8 cellular contexts compared by ENCODE assay signal in the genomic region with DNA sequence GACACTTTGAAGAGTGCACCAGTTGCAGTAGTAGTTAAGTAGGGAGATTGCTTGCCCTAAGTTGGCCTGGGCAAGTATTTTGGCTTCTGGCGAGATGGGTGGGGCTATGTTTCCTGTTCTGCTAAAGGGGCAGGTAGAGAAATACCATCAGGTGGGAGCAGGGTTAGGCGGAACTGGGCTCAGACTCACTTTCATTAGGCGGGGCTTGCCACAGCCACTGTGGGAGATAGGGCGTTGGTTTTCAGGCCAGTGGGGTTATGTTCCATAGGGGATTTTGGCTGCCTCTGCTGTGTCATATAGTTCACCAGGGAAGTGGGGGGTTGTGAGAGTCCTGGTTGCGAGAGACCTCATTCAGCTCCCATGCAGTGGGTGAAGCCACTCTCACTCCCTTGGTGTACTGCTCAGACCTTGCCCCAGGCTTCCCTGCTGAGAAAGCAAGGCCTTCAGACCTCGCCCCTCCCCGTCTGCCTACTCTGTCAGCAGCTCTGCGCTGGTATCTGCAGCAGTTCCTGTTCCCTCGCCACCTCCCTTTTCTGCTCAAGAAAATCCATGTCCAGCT. TPM values are rescaled to one million over a fixed set of nuclear protein-coding genes. Genes with fewer than 3 reads are reported as not detected.
DNase-seq lines count a peak whose midpoint lies in the region; ATAC-seq, FAIRE-seq and TF ChIP-seq lines count a peak whose summit lies in the region.

No MANE protein-coding gene starts in this region.

- H2BK5ac ChIP-seq in H1 (ENCODE audit: low read depth, low read length) = 0 out of 2 replicates have a peak overlapping the region, but pooled peaks have one; percentile 61

- peaks cover 21 to 24% of the 10 kb centered on the region in 2 experiments for H4K20me1 ChIP-seq in H1 (replicated peaks in 1 of 2; ENCODE audit: control insufficient read depth in 1 of 2, insufficient read depth in 2 of 2, low read length in 2 of 2)

- intact Hi-C loops in A673 (cut with micrococcal nuclease; ENCODE audit: unreplicated experiment) = no loop called here

- no peaks in the 10 kb centered on the region for H3K27me3 ChIP-seq in H1 (replicated peaks in 1 of 4; ENCODE audit: control insufficient read depth in 3 of 4, extremely low read depth in 1 of 4, insufficient read depth in 3 of 4, low read length in 3 of 4)
- H3K27me3 ChIP-seq in A673 (replicated peaks; ENCODE audit: insufficient read depth, low read depth, low read length, poor library complexity) = no peaks in the 10 kb centered on the region
- no peaks in the 10 kb centered on the region for H3K27me3 ChIP-seq in WERI-Rb-1 (ENCODE audit: insufficient read depth, low read depth, severe bottlenecking)

- no peak overlapping the region for H4K5ac ChIP-seq in H1 (ENCODE audit: insufficient read length, low read depth, low read length)

- no peak overlapping the region; a peak in 1 of 7 replicates for H3K9ac ChIP-seq in H1 (replicated peaks in 1 of 4; ENCODE audit: extremely low read depth in 1 of 4, low read depth in 3 of 4, low read length in 3 of 4)

- H3K23me2 ChIP-seq in H1 (ENCODE audit: low read depth, low read length) = no peaks in the 10 kb centered on the region

- H2BK15ac ChIP-seq in H1 (ENCODE audit: low read length) = no peak overlapping the region

- no peak overlapping the region for H4K8ac ChIP-seq in H1 (ENCODE audit: extremely low read depth, insufficient read depth, low read length)

- BruUV-seq in A673 (replicated peaks; lab: Mats Ljungman, UMichigan) = no TSS peak

- peak; percentile 11 to 31 for DNase-seq in activated CD4-positive, alpha-beta T cell treated with anti-CD3 and anti-CD28 coated beads for 24 hours (ENCODE audit: low read depth in 2 of 2)
- DNase-seq in H1 (ENCODE audit: low read depth in 1 of 2, low spot score in 2 of 2) (peak in 1 of 2 experiments; percentile 61), A673 (ENCODE audit: low spot score) (no peak), NCI-H526 (lab: John Stamatoyannopoulos, UW) (no peak), WERI-Rb-1 (no peak)
- DNase-seq in stimulated activated CD4-positive, alpha-beta T cell treated with anti-CD3 and anti-CD28 coated beads, Interleukin-1b, Interleukin-23, amount 100 ng/mL, for 48 hours = peak; percentile 60

- no peak overlapping the region for H2BK12ac ChIP-seq in H1 (ENCODE audit: low read depth, low read length)

- no peak overlapping the region for H3K23ac ChIP-seq in H1 (ENCODE audit: insufficient read length)

- H4K91ac ChIP-seq in H1 (replicated peaks; ENCODE audit: insufficient read length, low read length) = no peak overlapping the region

- peak in 1 of 2 experiments; percentile 27; a peak in 1 of 3 replicates for TF ChIP-seq POLR2A in H1 (IDR thresholded peaks at IDR 0.05; ENCODE audit: control extremely low read depth in 1 of 2, low read depth in 2 of 2, low read length in 2 of 2)

- no peak overlapping the region for H2BK20ac ChIP-seq in H1 (ENCODE audit: low read length)

- no peak overlapping the region for H2AK5ac ChIP-seq in H1 (ENCODE audit: low read depth, low read length)

- no peak overlapping the region for H3K14ac ChIP-seq in H1 (ENCODE audit: insufficient read length)

- no peak for TF ChIP-seq RAD21 in H1 (IDR thresholded peaks at IDR 0.05 in 1 of 2, conservative IDR thresholded peaks at IDR 0.05 in 1 of 2; ENCODE audit: low read depth in 2 of 2, low read length in 2 of 2)

- CTCF ChIA-PET in H1 (lab: Charles Lee; ENCODE audit: partially characterized antibody) = interaction anchor here (0.6 to 1.4 kb wide), 2 partner anchors 10 to 44 kb away, joined by 3 to 4 read pairs; no protein-coding TSS in a partner anchor
- CTCF ChIA-PET in A673 (lab: Charles Lee) = no interaction called here

- H3K36me3 ChIP-seq in H1 (ENCODE audit: control insufficient read depth in 2 of 4, insufficient read depth in 4 of 4, low read length in 3 of 4) = peaks cover 0 to 14% (median 0%) of the 10 kb centered on the region in 4 experiments; a peak in 2 of 8 replicates
- peaks cover 19% of the 10 kb centered on the region for H3K36me3 ChIP-seq in A673 (ENCODE audit: insufficient read depth, low read length, poor library complexity, severe bottlenecking)
- peaks cover 31% of the 10 kb centered on the region for H3K36me3 ChIP-seq in WERI-Rb-1

- H3K56ac ChIP-seq in H1 (replicated peaks; ENCODE audit: insufficient read length, low read depth, low read length) = no peak overlapping the region

- FAIRE-seq in H1 (lab: Jason Lieb, UNC) = no peak

- H2AFZ ChIP-seq in H1 (ENCODE audit: low read length) = no peak overlapping the region

- H3K4me1 ChIP-seq in H1 (replicated peaks in 1 of 4; ENCODE audit: control insufficient read depth in 3 of 4, insufficient read depth in 4 of 4, low read length in 3 of 4) (peaks cover 3 to 14% (median 8%) of the 10 kb centered on the region in 4 experiments), A673 (ENCODE audit: insufficient read depth, low read length, poor library complexity, severe bottlenecking) (peaks cover 15% of the 10 kb centered on the region)

- POLR2A ChIA-PET in H1 (lab: Charles Lee; ENCODE audit: partially characterized antibody) (interaction anchor here (0.7 to 1.6 kb wide), 4 partner anchors 11 to 46 kb away, joined by 3 to 6 read pairs (median 4); no protein-coding TSS in a partner anchor), A673 (lab: Charles Lee; ENCODE audit: low non-redundant PET) (no interaction called here)

- peak overlapping the region; percentile 11 to 17; a peak in 2 of 4 replicates for H3K4me2 ChIP-seq in H1 (ENCODE audit: insufficient read depth in 1 of 2, low read depth in 2 of 2, low read length in 2 of 2)

- ATAC-seq in GM18861 (IDR thresholded peaks at IDR 0.05; ENCODE audit: unreplicated experiment) = peak; percentile 70
- ATAC-seq in HG02938 (IDR thresholded peaks at IDR 0.05; ENCODE audit: unreplicated experiment) = peak; percentile 84

- H3K9me3 ChIP-seq in H1 (ENCODE audit: insufficient read depth in 2 of 2, low read depth in 1 of 2, low read length in 1 of 2) = no peaks in the 10 kb centered on the region
- H3K9me3 ChIP-seq in A673 (ENCODE audit: low read depth, low read length, poor library complexity, severe bottlenecking) = peaks cover 18% of the 10 kb centered on the region
- H3K9me3 ChIP-seq in WERI-Rb-1 (ENCODE audit: severe bottlenecking) = no peaks in the 10 kb centered on the region

- H3K79me2 ChIP-seq in H1 (ENCODE audit: control insufficient read depth in 1 of 2, insufficient read depth in 2 of 2, low read length in 2 of 2) = peaks cover 29 to 99% of the 10 kb centered on the region in 2 experiments

- 78% methylated on average over 9 of the region's 9 CpGs; no CpG with 5 or more reads in 1 of the 2 experiments for WGBS in H1 (ENCODE audit: extremely low coverage in 1 of 2, insufficient coverage in 1 of 2, insufficient read length in 1 of 2, insufficient replicate concordance in 2 of 2, low coverage in 1 of 2, low lambda C conversion rate in 2 of 2, missing lambda C conversion rate in 1 of 2), 2 experiments

- H3K4ac ChIP-seq in H1 (replicated peaks; ENCODE audit: insufficient read length, low read depth, low read length) = no peak overlapping the region

- H2BK120ac ChIP-seq in H1 (replicated peaks; ENCODE audit: low read depth, low read length) = no peak overlapping the region

- no peak for TF ChIP-seq CTCF in H1 (IDR thresholded peaks at IDR 0.05; ENCODE audit: control extremely low read depth in 1 of 3, insufficient read depth in 1 of 3, low read depth in 1 of 3, low read length in 3 of 3)
- no peak for TF ChIP-seq CTCF in A673 (conservative IDR thresholded peaks at IDR 0.05; ENCODE audit: low read depth, low read length)
- no peak for TF ChIP-seq CTCF in WERI-Rb-1 (IDR thresholded peaks at IDR 0.05; ENCODE audit: low read depth, low read length)

- H3K4me3 ChIP-seq in H1 (ENCODE audit: extremely low read depth in 1 of 4, insufficient read depth in 2 of 4, low read depth in 3 of 4, low read length in 4 of 4) (no peak overlapping the region), A673 (ENCODE audit: low read depth, low read length, poor library complexity, severe bottlenecking) (no peak overlapping the region), WERI-Rb-1 (ENCODE audit: low read depth, low read length) (no peak overlapping the region)

- no peak for TF ChIP-seq EP300 in H1 (IDR thresholded peaks at IDR 0.05; ENCODE audit: borderline replicate concordance in 1 of 2, low read depth in 2 of 2, low read length in 2 of 2)

- H3K27ac ChIP-seq in H1 (ENCODE audit: low read depth, low read length) = no peak overlapping the region; the same call in 1 of the 2 replicates
- no peak overlapping the region for H3K27ac ChIP-seq in A673 (ENCODE audit: low read depth, low read length, poor library complexity, severe bottlenecking)
- no peak overlapping the region for H3K27ac ChIP-seq in WERI-Rb-1

- H3K79me1 ChIP-seq in H1 (ENCODE audit: low read depth, low read length) = peaks cover 4% of the 10 kb centered on the region; the same call in 1 of the 2 replicates

- no peak overlapping the region for H3K18ac ChIP-seq in H1 (ENCODE audit: extremely low read depth, low read length)

TF ChIP-seq in H1, 55 proteins besides CTCF, POLR2A, EP300 and RAD21:
- no peak for TF ChIP-seq TCF12 (IDR thresholded peaks at IDR 0.05; ENCODE audit: low read depth, low read length)
- TF ChIP-seq SP2 (IDR thresholded peaks at IDR 0.05; ENCODE audit: low read length) = no peak
- no peak for TF ChIP-seq SUZ12 (IDR thresholded peaks at IDR 0.05; ENCODE audit: low read length)
- TF ChIP-seq BRCA1 (IDR thresholded peaks at IDR 0.05; ENCODE audit: low read depth, low read length) = no peak
- 0 out of 2 replicates have a peak, but pooled peaks have one; percentile 24 for TF ChIP-seq POLR2AphosphoS5 (IDR thresholded peaks at IDR 0.05; ENCODE audit: low read depth, low read length)

RNA-seq across cellular contexts. Expression of a gene that starts 43.3 kb away (rescaled TPM):
- 56.9 and 61.4 TPM in 2 replicates for total RNA-seq in H1 (2021; fragmentation: NEBNext Ultra II Directional; extraction: Animal tissue kit (Norgen Biotek cat#: 25700))
- polyA plus RNA-seq in H1 (2011; rRNA removed) = 10.6 and 13.6 TPM in 2 replicates
- polyA plus RNA-seq in H1 (2011; cell fraction: cytosol; rRNA removed) = 16.7 TPM
- polyA plus RNA-seq in H1 (2011; cell fraction: nucleus; rRNA removed) = 8.0 TPM
- polyA plus RNA-seq in H1 (2012, experiment 1 of 2) = 33.6 to 56.8 TPM (median 46.3 TPM) in 4 replicates
- 4.7 TPM for polyA plus RNA-seq in H1 (2012, experiment 2 of 2)
- polyA plus RNA-seq in H1 (2013, experiment 1 of 2) = 41.4 TPM
- polyA plus RNA-seq in H1 (2013, experiment 2 of 2) = 43.0 TPM
- 29.2 and 29.5 TPM in 2 replicates for polyA minus RNA-seq in H1 (2011; rRNA and poly(A)+ RNA removed)
- polyA minus RNA-seq in H1 (2011; cell fraction: cytosol; rRNA and poly(A)+ RNA removed) = 26.0 TPM
- polyA minus RNA-seq in H1 (2011; cell fraction: nucleus; rRNA and poly(A)+ RNA removed) = 33.3 TPM
- total RNA-seq in A673 (2021) = 47.6 and 48.8 TPM in 2 replicates

Comparison
In these comparisons a context has a peak if more than half of its experiments do, and no peak if none do; other contexts are left out.
1. DNase-seq: peak in activated CD4-positive, alpha-beta T cell treated with anti-CD3 and anti-CD28 coated beads for 24 hours (2 of 2) and stimulated activated CD4-positive, alpha-beta T cell treated with anti-CD3 and anti-CD28 coated beads, Interleukin-1b, Interleukin-23, amount 100 ng/mL, for 48 hours (single experiment); none in A673 (single experiment), NCI-H526 (0 of 2) and WERI-Rb-1 (single experiment).